In the genomic region with DNA sequence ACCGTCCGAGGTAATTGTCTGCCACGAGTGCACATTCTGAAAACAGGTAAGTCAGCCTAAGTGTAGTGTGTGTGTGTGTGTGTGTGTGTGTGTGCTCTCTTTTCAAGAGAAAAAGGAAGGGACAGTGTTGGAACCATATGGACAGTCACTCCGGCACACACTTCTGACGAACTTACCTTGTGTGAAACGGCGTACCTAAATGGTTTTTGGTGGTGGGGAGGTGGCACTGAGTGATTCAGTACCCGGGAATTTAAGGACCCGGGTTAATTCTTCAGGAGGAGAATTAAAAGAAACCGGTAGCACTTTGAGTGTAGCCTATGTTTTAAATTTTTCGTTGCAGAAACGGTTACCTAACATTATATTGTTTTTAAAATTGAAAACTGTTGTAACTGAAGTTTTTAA, we compare ENCODE assay signal across 8 cellular contexts. TPM values are rescaled to one million over a fixed set of nuclear protein-coding genes. Genes with fewer than 3 reads are reported as not detected.
DNase-seq lines count a peak whose midpoint lies in the region; ATAC-seq and TF ChIP-seq lines count a peak whose summit lies in the region.

No MANE protein-coding gene starts in this region.

- H3K27me3 ChIP-seq in GM23248 (replicated peaks; ENCODE audit: insufficient read depth), result no peaks in the 10 kb centered on the region
- no peaks in the 10 kb centered on the region for H3K27me3 ChIP-seq in SJSA1 (replicated peaks)
- H3K27me3 ChIP-seq in rectal smooth muscle tissue (ENCODE audit: control insufficient read depth, insufficient read depth, low read length), result no peaks in the 10 kb centered on the region

- in situ Hi-C loops in GM23248 (cut with MboI), result no loop called here

- peak overlapping the region; percentile 99 for H3K27ac ChIP-seq in GM23248
- H3K27ac ChIP-seq in SJSA1, result peak overlapping the region; percentile 90
- H3K27ac ChIP-seq in rectal smooth muscle tissue (ENCODE audit: low read depth, low read length), result peak overlapping the region; percentile 99

- H3K9ac ChIP-seq in GM23248, result peak overlapping the region; percentile 95
- peak overlapping the region; percentile 85 for H3K9ac ChIP-seq in rectal smooth muscle tissue (ENCODE audit: low read length)

- peaks cover 26% of the 10 kb centered on the region for H3K4me1 ChIP-seq in GM23248 (ENCODE audit: insufficient read depth)
- H3K4me1 ChIP-seq in SJSA1 (replicated peaks), result no peaks in the 10 kb centered on the region
- peaks cover 10% of the 10 kb centered on the region for H3K4me1 ChIP-seq in rectal smooth muscle tissue (ENCODE audit: control insufficient read depth, insufficient read depth, low read length)

- H3K79me2 ChIP-seq in GM23248 (ENCODE audit: insufficient read depth), result peaks cover 92% of the 10 kb centered on the region

- H4K20me1 ChIP-seq in GM23248 (ENCODE audit: insufficient read depth), result peaks cover 9% of the 10 kb centered on the region

- peaks cover 8% of the 10 kb centered on the region; the same call in 1 of the 2 replicates for H3F3A ChIP-seq in GM23248 (ENCODE audit: insufficient read depth)

- peak overlapping the region; percentile 91 for H3K4me2 ChIP-seq in GM23248 (ENCODE audit: unreplicated experiment)

- H3K36me3 ChIP-seq in GM23248 (ENCODE audit: low read depth), result peaks cover 26% of the 10 kb centered on the region
- H3K36me3 ChIP-seq in SJSA1, result peaks cover 41% of the 10 kb centered on the region
- H3K36me3 ChIP-seq in rectal smooth muscle tissue (ENCODE audit: control insufficient read depth, insufficient read depth, low read length), result no peaks in the 10 kb centered on the region

- DNase-seq in GM23248 (no peak), SJSA1 (ENCODE audit: low read depth in 1 of 2, low spot score in 2 of 2) (no peak), fibroblast of the aortic adventitia (ENCODE audit: low read depth) (no peak), NCI-H2196 (lab: John Stamatoyannopoulos, UW; ENCODE audit: unreplicated experiment) (no peak), mucosa of gallbladder (ENCODE audit: low spot score) (no peak)
- DNase-seq in stimulated activated CD4-positive, alpha-beta T cell treated with anti-CD3 and anti-CD28 coated beads, Interleukin-4, amount 100 ng/mL, for 24 hours, result no peak

- TF ChIP-seq CTCF in fibroblast of the aortic adventitia (IDR thresholded peaks at IDR 0.05; ENCODE audit: insufficient read depth, low read length), result no peak

- peak overlapping the region; percentile 78 for H2AFZ ChIP-seq in GM23248

- H3K9me3 ChIP-seq in GM23248 (ENCODE audit: low read depth), result no peaks in the 10 kb centered on the region
- H3K9me3 ChIP-seq in SJSA1 (replicated peaks), result no peaks in the 10 kb centered on the region

- H3K9me2 ChIP-seq in GM23248 (ENCODE audit: insufficient read depth), result no peaks in the 10 kb centered on the region

- H3K4me3 ChIP-seq in GM23248 (peak overlapping the region; percentile 86), SJSA1 (peak overlapping the region; percentile 69), fibroblast of the aortic adventitia (ENCODE audit: low read depth, low read length) (peak overlapping the region; percentile 93), rectal smooth muscle tissue (ENCODE audit: low read length) (peak overlapping the region; percentile 96)

- no peak for ATAC-seq in HG02678 (IDR thresholded peaks at IDR 0.05; ENCODE audit: unreplicated experiment)

- WGBS in GM23248 (ENCODE audit: low coverage in 1 of 2, low lambda C conversion rate in 2 of 2, missing lambda C conversion rate in 2 of 2), 2 experiments, result 0% methylated on average over 12 of the region's 12 CpGs

RNA-seq across cellular contexts. Expression of a gene that starts 0.3 kb away (rescaled TPM):
- total RNA-seq in GM23248 (2014; rRNA removed; shearing (Covaris generic)), result 12.6 and 18.6 TPM in 2 replicates
- polyA plus RNA-seq in GM23248 (2016; fragmentation: Nextera tagmentation; extraction: Ambion mirVana), result 19.4 and 23.0 TPM in 2 replicates
- total RNA-seq in SJSA1 (2014; rRNA removed; shearing (Covaris generic)), result 16.4 and 19.2 TPM in 2 replicates
- total RNA-seq in fibroblast of the aortic adventitia (ENCODE audit: low replicate concordance) (22.1 and 26.4 TPM in 2 replicates), mucosa of gallbladder (22.6 TPM)

RNA-seq across cellular contexts. Expression of a gene that starts 0.9 kb away (rescaled TPM):
- total RNA-seq in GM23248 (2014; rRNA removed; shearing (Covaris generic)), result 35.5 and 46.2 TPM in 2 replicates
- polyA plus RNA-seq in GM23248 (2016; fragmentation: Nextera tagmentation; extraction: Ambion mirVana), result 86.6 and 98.2 TPM in 2 replicates
- total RNA-seq in SJSA1 (2014; rRNA removed; shearing (Covaris generic)), result 53.0 and 61.8 TPM in 2 replicates
- total RNA-seq in fibroblast of the aortic adventitia (ENCODE audit: low replicate concordance), result 105 and 194 TPM in 2 replicates
- 75.8 TPM for total RNA-seq in mucosa of gallbladder
